ENCODE assay signal across 1 cellular context in the genomic region with DNA sequence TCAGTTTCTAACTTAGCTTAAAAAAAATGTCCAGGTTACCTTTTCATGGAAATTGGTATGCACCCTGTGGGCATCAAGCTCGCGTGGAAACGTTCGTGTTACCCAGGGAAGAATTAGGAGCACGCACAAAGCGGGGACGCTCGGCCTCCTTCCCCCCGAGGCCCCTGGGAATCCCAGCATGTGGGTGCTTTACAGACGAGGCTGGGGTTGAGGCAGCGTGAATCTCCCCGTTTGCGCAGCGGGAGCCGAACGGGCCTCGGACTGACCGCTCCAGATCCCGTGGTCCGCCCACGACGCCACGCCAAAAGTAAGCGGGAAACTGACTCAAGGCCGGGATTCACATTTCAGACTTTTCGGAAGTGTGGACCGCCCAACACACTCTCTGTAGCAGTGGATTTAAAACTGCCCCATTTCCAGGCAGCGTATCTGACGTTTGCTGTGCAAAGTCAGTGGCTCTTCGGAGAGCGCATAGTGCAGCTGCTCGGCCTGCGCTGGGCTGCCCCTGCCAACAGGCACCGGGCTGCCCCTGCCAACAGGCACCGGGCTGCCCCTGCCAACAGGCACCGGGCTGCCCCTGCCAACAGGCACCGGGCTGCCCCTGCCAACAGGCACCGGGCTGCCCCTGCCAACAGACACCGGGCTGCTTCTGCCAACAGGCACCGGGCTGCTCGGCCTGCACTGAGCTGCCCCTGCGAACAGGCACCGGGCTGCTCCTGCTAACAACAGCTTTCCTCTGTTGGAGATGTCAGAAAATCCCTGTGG.
TF ChIP-seq lines count a peak whose summit lies in the region.

No MANE protein-coding gene starts in this region.

TF ChIP-seq in H1, 55 proteins besides CTCF, POLR2A, EP300 and RAD21:
- TF ChIP-seq, protein P1, sequence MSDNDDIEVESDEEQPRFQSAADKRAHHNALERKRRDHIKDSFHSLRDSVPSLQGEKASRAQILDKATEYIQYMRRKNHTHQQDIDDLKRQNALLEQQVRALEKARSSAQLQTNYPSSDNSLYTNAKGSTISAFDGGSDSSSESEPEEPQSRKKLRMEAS (IDR thresholded peaks at IDR 0.05): peak; percentile 48; the same call in 1 of the 2 replicates
- TF ChIP-seq SIRT6 (IDR thresholded peaks at IDR 0.05; ENCODE audit: low read length): no peak
- TF ChIP-seq TAF1 (IDR thresholded peaks at IDR 0.05; ENCODE audit: low read depth, low read length): no peak
- TF ChIP-seq, protein P2, sequence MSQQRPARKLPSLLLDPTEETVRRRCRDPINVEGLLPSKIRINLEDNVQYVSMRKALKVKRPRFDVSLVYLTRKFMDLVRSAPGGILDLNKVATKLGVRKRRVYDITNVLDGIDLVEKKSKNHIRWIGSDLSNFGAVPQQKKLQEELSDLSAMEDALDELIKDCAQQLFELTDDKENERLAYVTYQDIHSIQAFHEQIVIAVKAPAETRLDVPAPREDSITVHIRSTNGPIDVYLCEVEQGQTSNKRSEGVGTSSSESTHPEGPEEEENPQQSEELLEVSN (IDR thresholded peaks at IDR 0.05): peak; percentile 69
- TF ChIP-seq MAFK (IDR thresholded peaks at IDR 0.05; ENCODE audit: low read depth, low read length): no peak
- no peak for TF ChIP-seq CBX5 (IDR thresholded peaks at IDR 0.05; ENCODE audit: low read depth, low read length)
TF ChIP-seq in H1: peak in this region for 2.
